In the genomic region with DNA sequence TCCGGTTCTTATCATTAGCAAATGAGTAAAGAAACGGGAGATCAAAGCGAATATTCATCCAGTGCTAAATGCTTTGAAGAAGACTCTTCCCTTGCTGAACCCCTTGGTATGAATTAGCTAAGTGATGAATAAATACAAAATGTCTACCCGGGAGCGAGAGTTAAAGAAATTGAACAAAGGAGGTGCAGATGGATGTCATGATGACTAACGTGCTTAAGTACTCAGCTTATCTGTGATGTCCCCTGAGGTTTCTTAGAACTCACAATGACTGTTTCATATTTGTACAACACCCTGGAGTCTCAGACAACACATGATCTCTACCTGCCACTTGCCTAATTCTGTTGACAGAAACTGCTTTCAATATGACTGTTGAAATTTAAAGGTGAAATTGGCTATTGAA, we compare ENCODE assay signal across 20 cellular contexts.
DNase-seq lines count a peak whose midpoint lies in the region; ATAC-seq, FAIRE-seq and TF ChIP-seq lines count a peak whose summit lies in the region.
"Had no signal": no experiment of that assay in that cellular context is flagged by ENCODE, and none has a peak within 500 bp of the region (broad histone marks: within the 10 kb centered on the region; RNA-seq: fewer than 3 reads in every experiment).

No MANE protein-coding gene starts in this region.

- H2AFZ ChIP-seq in GM12878 (ENCODE audit: control insufficient read depth, low read depth, low read length): no peak overlapping the region

- CTCF ChIA-PET in GM12878 (lab: Yijun Ruan, JAX) (interaction anchor here (1.1 kb wide), 1 partner anchor 31 kb away, joined by 4 read pairs; no protein-coding TSS in a partner anchor), Calu3 (lab: Charles Lee) (no interaction called here)

- H4K20me1 ChIP-seq in GM12878 (ENCODE audit: control insufficient read depth, insufficient read depth): no peaks in the 10 kb centered on the region

- intact Hi-C loops in GM12878 (cut with micrococcal nuclease; ENCODE audit: unreplicated experiment) (no loop called here), Calu3 (cut with micrococcal nuclease; ENCODE audit: unreplicated experiment) (no loop called here)

- POLR2A ChIA-PET in GM12878 (lab: Charles Lee): no interaction called here

- H3K9me3 Mint-ChIP-seq in Calu3 (ENCODE audit: low read depth, unreplicated experiment): peaks cover 11% of the 10 kb centered on the region
- H3K9me3 Mint-ChIP-seq: activated CD4-positive, alpha-beta memory T cell treated with anti-CD3 and anti-CD28 coated beads for 36 hours; activated naive CD4-positive, alpha-beta T cell treated with anti-CD3 and anti-CD28 coated beads, Interleukin-2, amount 10 ng/mL, durations not matched to agents 7 days and 5 days; nephron had no signal

- in situ Hi-C loops in GM12878 (cut with MboI): no loop called here

- FAIRE-seq in GM12878 (lab: Jason Lieb, UNC): no peak
- FAIRE-seq: endometrium had no signal

- DNase-seq in D341Med (ENCODE audit: low spot score) (peak; percentile 52), NCI-H1930 (lab: John Stamatoyannopoulos, UW) (peak; percentile 84 to 85), GM12878 (ENCODE audit: low read depth, low spot score) (no peak), Calu3 (no peak), iPS-NIHi7 (ENCODE audit: extremely low spot score) (no peak), GOT3 (lab: John Stamatoyannopoulos, UW) (no peak)
- DNase-seq in NK-92 treated with Interleukin-12 subunit alpha and Interleukin-12 subunit beta, amount 100 ng/mL, for 24 hours (lab: John Stamatoyannopoulos, UW): no peak
- DNase-seq: activated CD4-positive, alpha-beta memory T cell treated with anti-CD3 and anti-CD28 coated beads for 36 hours; activated naive CD4-positive, alpha-beta T cell treated with anti-CD3 and anti-CD28 coated beads, Interleukin-2, amount 10 ng/mL, durations not matched to agents 7 days and 5 days; activated T-cell treated with anti-CD3 and anti-CD28 coated beads, Interleukin-2, amount 50 U/mL, for 24 hours; H7; KG1; left cardiac atrium; NCI-H226; SHP77; spleen; WERI-Rb-1 had no signal

- TF ChIP-seq CTCF in GM12878 (IDR thresholded peaks at IDR 0.05 in 2 of 3, conservative IDR thresholded peaks at IDR 0.05 in 1 of 3; ENCODE audit: control insufficient read depth in 2 of 3, extremely low read depth in 1 of 3, insufficient read depth in 1 of 3, low read depth in 3 of 3, low read length in 3 of 3) (no peak), Calu3 (IDR thresholded peaks at IDR 0.05; ENCODE audit: unreplicated experiment) (no peak)

- BruUV-seq in GM12878 (replicated peaks; lab: Mats Ljungman, UMichigan) (no TSS peak), Calu3 (replicated peaks; lab: Mats Ljungman, UMichigan) (no TSS peak)

- no peak overlapping the region for H3K27ac ChIP-seq in GM12878 (ENCODE audit: control insufficient read depth, insufficient read depth)
- H3K27ac ChIP-seq: spleen, WERI-Rb-1 had no signal

- H3K4me3 ChIP-seq in GM12878: no peak overlapping the region
- H3K4me3 ChIP-seq: spleen had no signal

- no peak overlapping the region for H3K4me2 ChIP-seq in GM12878 (ENCODE audit: control insufficient read depth, insufficient read depth)

- TF ChIP-seq RAD21 in GM12878 (IDR thresholded peaks at IDR 0.05; ENCODE audit: insufficient read depth, low read depth, low read length): no peak

- no peaks in the 10 kb centered on the region for H3K4me1 Mint-ChIP-seq in Calu3 (ENCODE audit: low read depth, unreplicated experiment)
- H3K4me1 Mint-ChIP-seq: activated naive CD4-positive, alpha-beta T cell treated with anti-CD3 and anti-CD28 coated beads, Interleukin-2, amount 10 ng/mL, durations not matched to agents 7 days and 5 days; nephron had no signal

- no peaks in the 10 kb centered on the region for H3K4me1 ChIP-seq in GM12878 (ENCODE audit: control insufficient read depth, insufficient read depth, low read length)
- H3K4me1 ChIP-seq: spleen had no signal

- 22% methylated on average over 6 of the region's 6 CpGs for WGBS in GM12878 (ENCODE audit: insufficient coverage, insufficient replicate concordance, low lambda C conversion rate, missing lambda C conversion rate)

- no peaks in the 10 kb centered on the region for H3K79me2 ChIP-seq in GM12878 (ENCODE audit: control insufficient read depth, insufficient read depth, low read length)

- H3K27me3 ChIP-seq in GM12878 (replicated peaks in 1 of 2; ENCODE audit: control insufficient read depth in 2 of 2, insufficient read depth in 2 of 2, low read length in 1 of 2): peaks cover 0 to 2% of the 10 kb centered on the region in 2 experiments; a peak in 1 of 4 replicates

- H3K36me3 ChIP-seq in GM12878 (ENCODE audit: control insufficient read depth in 2 of 2, insufficient read depth in 2 of 2, low read length in 1 of 2): no peaks in the 10 kb centered on the region
- H3K36me3 ChIP-seq: spleen, WERI-Rb-1 had no signal

- SMC1A ChIA-PET in GM12878 (lab: Charles Lee; ENCODE audit: uncharacterized antibody, unreplicated experiment): no interaction called here

- no peak for TF ChIP-seq EP300 in GM12878 (IDR thresholded peaks at IDR 0.05; ENCODE audit: borderline replicate concordance in 1 of 2, control insufficient read depth in 1 of 2, low read depth in 2 of 2, low read length in 2 of 2)

- H3K36me3 Mint-ChIP-seq in Calu3 (ENCODE audit: insufficient read depth, unreplicated experiment): no peaks in the 10 kb centered on the region
- H3K36me3 Mint-ChIP-seq: activated CD4-positive, alpha-beta memory T cell treated with anti-CD3 and anti-CD28 coated beads for 36 hours; activated naive CD4-positive, alpha-beta T cell treated with anti-CD3 and anti-CD28 coated beads, Interleukin-2, amount 10 ng/mL, durations not matched to agents 7 days and 5 days had no signal

- RAD21 ChIA-PET in GM12878 (lab: Charles Lee; ENCODE audit: unreplicated experiment): no interaction called here

- peak; percentile 66 for ATAC-seq in GM18867 (IDR thresholded peaks at IDR 0.05; ENCODE audit: unreplicated experiment)
- ATAC-seq in GM12878: peak; percentile 59
- ATAC-seq: left cardiac atrium had no signal

- H3K27me3 Mint-ChIP-seq in Calu3 (ENCODE audit: unreplicated experiment): no peaks in the 10 kb centered on the region
- H3K27me3 Mint-ChIP-seq: activated CD4-positive, alpha-beta memory T cell treated with anti-CD3 and anti-CD28 coated beads for 36 hours; activated naive CD4-positive, alpha-beta T cell treated with anti-CD3 and anti-CD28 coated beads, Interleukin-2, amount 10 ng/mL, durations not matched to agents 7 days and 5 days had no signal

- no peak overlapping the region for H3K9ac ChIP-seq in GM12878 (ENCODE audit: control insufficient read depth, insufficient read depth, low read length)

- no peak overlapping the region for H3K27ac Mint-ChIP-seq in Calu3 (ENCODE audit: unreplicated experiment)
- H3K27ac Mint-ChIP-seq: activated CD4-positive, alpha-beta memory T cell treated with anti-CD3 and anti-CD28 coated beads for 36 hours; activated naive CD4-positive, alpha-beta T cell treated with anti-CD3 and anti-CD28 coated beads, Interleukin-2, amount 10 ng/mL, durations not matched to agents 7 days and 5 days; activated T-cell treated with anti-CD3 and anti-CD28 coated beads, Interleukin-2, amount 50 U/mL, for 24 hours; nephron had no signal

- no peaks in the 10 kb centered on the region for H3K9me3 ChIP-seq in GM12878 (replicated peaks; ENCODE audit: control insufficient read depth, insufficient read depth, low read length)
- H3K9me3 ChIP-seq: spleen had no signal

- TF ChIP-seq POLR2A in GM12878 (IDR thresholded peaks at IDR 0.05; ENCODE audit: low read depth, low read length): no peak

- no peak overlapping the region for H3K4me3 Mint-ChIP-seq in Calu3 (ENCODE audit: low read depth, unreplicated experiment)
- H3K4me3 Mint-ChIP-seq: activated CD4-positive, alpha-beta memory T cell treated with anti-CD3 and anti-CD28 coated beads for 36 hours; activated naive CD4-positive, alpha-beta T cell treated with anti-CD3 and anti-CD28 coated beads, Interleukin-2, amount 10 ng/mL, durations not matched to agents 7 days and 5 days; activated T-cell treated with anti-CD3 and anti-CD28 coated beads, Interleukin-2, amount 50 U/mL, for 24 hours; nephron had no signal

TF ChIP-seq in GM12878, 131 proteins besides CTCF, POLR2A, EP300 and RAD21 (continues in another document):
- TF ChIP-seq, protein P1, sequence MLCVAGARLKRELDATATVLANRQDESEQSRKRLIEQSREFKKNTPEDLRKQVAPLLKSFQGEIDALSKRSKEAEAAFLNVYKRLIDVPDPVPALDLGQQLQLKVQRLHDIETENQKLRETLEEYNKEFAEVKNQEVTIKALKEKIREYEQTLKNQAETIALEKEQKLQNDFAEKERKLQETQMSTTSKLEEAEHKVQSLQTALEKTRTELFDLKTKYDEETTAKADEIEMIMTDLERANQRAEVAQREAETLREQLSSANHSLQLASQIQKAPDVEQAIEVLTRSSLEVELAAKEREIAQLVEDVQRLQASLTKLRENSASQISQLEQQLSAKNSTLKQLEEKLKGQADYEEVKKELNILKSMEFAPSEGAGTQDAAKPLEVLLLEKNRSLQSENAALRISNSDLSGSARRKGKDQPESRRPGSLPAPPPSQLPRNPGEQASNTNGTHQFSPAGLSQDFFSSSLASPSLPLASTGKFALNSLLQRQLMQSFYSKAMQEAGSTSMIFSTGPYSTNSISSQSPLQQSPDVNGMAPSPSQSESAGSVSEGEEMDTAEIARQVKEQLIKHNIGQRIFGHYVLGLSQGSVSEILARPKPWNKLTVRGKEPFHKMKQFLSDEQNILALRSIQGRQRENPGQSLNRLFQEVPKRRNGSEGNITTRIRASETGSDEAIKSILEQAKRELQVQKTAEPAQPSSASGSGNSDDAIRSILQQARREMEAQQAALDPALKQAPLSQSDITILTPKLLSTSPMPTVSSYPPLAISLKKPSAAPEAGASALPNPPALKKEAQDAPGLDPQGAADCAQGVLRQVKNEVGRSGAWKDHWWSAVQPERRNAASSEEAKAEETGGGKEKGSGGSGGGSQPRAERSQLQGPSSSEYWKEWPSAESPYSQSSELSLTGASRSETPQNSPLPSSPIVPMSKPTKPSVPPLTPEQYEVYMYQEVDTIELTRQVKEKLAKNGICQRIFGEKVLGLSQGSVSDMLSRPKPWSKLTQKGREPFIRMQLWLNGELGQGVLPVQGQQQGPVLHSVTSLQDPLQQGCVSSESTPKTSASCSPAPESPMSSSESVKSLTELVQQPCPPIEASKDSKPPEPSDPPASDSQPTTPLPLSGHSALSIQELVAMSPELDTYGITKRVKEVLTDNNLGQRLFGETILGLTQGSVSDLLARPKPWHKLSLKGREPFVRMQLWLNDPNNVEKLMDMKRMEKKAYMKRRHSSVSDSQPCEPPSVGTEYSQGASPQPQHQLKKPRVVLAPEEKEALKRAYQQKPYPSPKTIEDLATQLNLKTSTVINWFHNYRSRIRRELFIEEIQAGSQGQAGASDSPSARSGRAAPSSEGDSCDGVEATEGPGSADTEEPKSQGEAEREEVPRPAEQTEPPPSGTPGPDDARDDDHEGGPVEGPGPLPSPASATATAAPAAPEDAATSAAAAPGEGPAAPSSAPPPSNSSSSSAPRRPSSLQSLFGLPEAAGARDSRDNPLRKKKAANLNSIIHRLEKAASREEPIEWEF (IDR thresholded peaks at IDR 0.05; ENCODE audit: insufficient replicate concordance, low read depth, low read length): no peak
- TF ChIP-seq JUNB (IDR thresholded peaks at IDR 0.05): peak; percentile 13; the same call in 1 of the 2 replicates
- TF ChIP-seq MEF2B (IDR thresholded peaks at IDR 0.05; ENCODE audit: partially characterized antibody, poor library complexity, severe bottlenecking): peak; percentile 74

Comparison
In these comparisons a context has a peak if more than half of its experiments do, and no peak if none do; other contexts are left out.
1. DNase-seq: peak in D341Med (single experiment) and NCI-H1930 (2 of 2); none in GM12878 (single experiment), Calu3 (single experiment), NK-92 treated with Interleukin-12 subunit alpha and Interleukin-12 subunit beta, amount 100 ng/mL, for 24 hours (single experiment), iPS-NIHi7 (single experiment) and GOT3 (single experiment).